11 cellular contexts compared by ENCODE assay signal in genomic region chr17:17204041-17204591, GRCh38. TPM values are rescaled to one million over a fixed set of nuclear protein-coding genes. Genes with fewer than 3 reads are reported as not detected.
DNase-seq lines count a peak whose midpoint lies in the region; ATAC-seq and FAIRE-seq lines count a peak whose summit lies in the region.
"Had no signal": no experiment of that assay in that cellular context is flagged by ENCODE, and none has a peak within 500 bp of the region (broad histone marks: within the 10 kb centered on the region; RNA-seq: fewer than 3 reads in every experiment).

No MANE protein-coding gene starts in this region.

- H3K27me3 Mint-ChIP-seq in activated T-cell treated with anti-CD3 and anti-CD28 coated beads, Interleukin-2, amount 50 U/mL, for 4 hours (ENCODE audit: low read depth), result no peaks in the 10 kb centered on the region
- H3K27me3 Mint-ChIP-seq in activated naive CD8-positive, alpha-beta T cell treated with anti-CD3 and anti-CD28 coated beads for 36 hours, result no peaks in the 10 kb centered on the region

- peak overlapping the region; percentile 98 for H3K27ac Mint-ChIP-seq in activated naive CD8-positive, alpha-beta T cell treated with anti-CD3 and anti-CD28 coated beads for 36 hours

- H3K27ac ChIP-seq in layer of hippocampus (ENCODE audit: low read depth, low read length), result peak overlapping the region; percentile 42
- H3K27ac ChIP-seq in temporal lobe (ENCODE audit: low read depth, low read length), result peak overlapping the region; percentile 6

- FAIRE-seq in RCC 7860 (lab: Jason Lieb, UNC), result no peak
- FAIRE-seq: endometrium had no signal

- ATAC-seq in activated T-cell treated with anti-CD3 and anti-CD28 coated beads, Interleukin-2, amount 50 U/mL, for 4 hours, result no peak
- no peak for ATAC-seq in GM21528 (IDR thresholded peaks at IDR 0.05; ENCODE audit: low FRiP score, unreplicated experiment)

- no peak for DNase-seq in activated T-cell treated with anti-CD3 and anti-CD28 coated beads, Interleukin-2, amount 50 U/mL, for 4 hours
- DNase-seq in activated T-cell treated with anti-CD3 and anti-CD28 coated beads for 4 hours, result no peak
- no peak for DNase-seq in activated naive CD8-positive, alpha-beta T cell treated with anti-CD3 and anti-CD28 coated beads for 36 hours
- DNase-seq in RCC 7860 (ENCODE audit: low spot score), result no peak
- DNase-seq in HK-2 (ENCODE audit: unreplicated experiment), result no peak
- DNase-seq: stimulated activated naive CD4-positive, alpha-beta T cell; WERI-Rb-1 had no signal

- peaks cover 24% of the 10 kb centered on the region for H3K4me1 Mint-ChIP-seq in activated T-cell treated with anti-CD3 and anti-CD28 coated beads, Interleukin-2, amount 50 U/mL, for 4 hours (ENCODE audit: low read depth)
- peaks cover 25% of the 10 kb centered on the region for H3K4me1 Mint-ChIP-seq in activated naive CD8-positive, alpha-beta T cell treated with anti-CD3 and anti-CD28 coated beads for 36 hours

- H3K4me3 Mint-ChIP-seq in activated T-cell treated with anti-CD3 and anti-CD28 coated beads, Interleukin-2, amount 50 U/mL, for 4 hours, result peak overlapping the region; percentile 94
- peak overlapping the region; percentile 95 for H3K4me3 Mint-ChIP-seq in activated naive CD8-positive, alpha-beta T cell treated with anti-CD3 and anti-CD28 coated beads for 36 hours

- H3K9me3 Mint-ChIP-seq in activated T-cell treated with anti-CD3 and anti-CD28 coated beads, Interleukin-2, amount 50 U/mL, for 4 hours, result no peaks in the 10 kb centered on the region
- H3K9me3 Mint-ChIP-seq in activated naive CD8-positive, alpha-beta T cell treated with anti-CD3 and anti-CD28 coated beads for 36 hours, result no peaks in the 10 kb centered on the region

- no peaks in the 10 kb centered on the region for H3K27me3 ChIP-seq in layer of hippocampus (ENCODE audit: control insufficient read depth, insufficient read depth, low read length)

- H3K36me3 Mint-ChIP-seq in activated T-cell treated with anti-CD3 and anti-CD28 coated beads, Interleukin-2, amount 50 U/mL, for 4 hours (ENCODE audit: insufficient read depth), result peaks cover 24% of the 10 kb centered on the region
- peaks cover 31% of the 10 kb centered on the region for H3K36me3 Mint-ChIP-seq in activated naive CD8-positive, alpha-beta T cell treated with anti-CD3 and anti-CD28 coated beads for 36 hours

RNA-seq across cellular contexts. Expression of gene PLD6, which starts 2.0 kb away (rescaled TPM):
- total RNA-seq in activated T-cell treated with anti-CD3 and anti-CD28 coated beads, Interleukin-2, amount 50 U/mL, for 4 hours, result 10 to 100 TPM; 27.4 to 38.3 (median 32.7) TPM
- total RNA-seq in activated naive CD8-positive, alpha-beta T cell treated with anti-CD3 and anti-CD28 coated beads for 36 hours, result 10 to 100 TPM; 19.4 to 19.5 TPM
- 5.4 TPM for total RNA-seq in temporal lobe

RNA-seq across cellular contexts. Expression of gene FLCN, which starts 32.9 kb away (rescaled TPM):
- total RNA-seq in activated T-cell treated with anti-CD3 and anti-CD28 coated beads, Interleukin-2, amount 50 U/mL, for 4 hours, result 10 to 100 TPM; 15.6 to 27.0 (median 25.6) TPM
- total RNA-seq in activated naive CD8-positive, alpha-beta T cell treated with anti-CD3 and anti-CD28 coated beads for 36 hours, result 10 to 100 TPM; 21.3 to 22.7 TPM
- 26.8 TPM for total RNA-seq in temporal lobe
